ENCODE assay signal across 15 cellular contexts in the genomic region with DNA sequence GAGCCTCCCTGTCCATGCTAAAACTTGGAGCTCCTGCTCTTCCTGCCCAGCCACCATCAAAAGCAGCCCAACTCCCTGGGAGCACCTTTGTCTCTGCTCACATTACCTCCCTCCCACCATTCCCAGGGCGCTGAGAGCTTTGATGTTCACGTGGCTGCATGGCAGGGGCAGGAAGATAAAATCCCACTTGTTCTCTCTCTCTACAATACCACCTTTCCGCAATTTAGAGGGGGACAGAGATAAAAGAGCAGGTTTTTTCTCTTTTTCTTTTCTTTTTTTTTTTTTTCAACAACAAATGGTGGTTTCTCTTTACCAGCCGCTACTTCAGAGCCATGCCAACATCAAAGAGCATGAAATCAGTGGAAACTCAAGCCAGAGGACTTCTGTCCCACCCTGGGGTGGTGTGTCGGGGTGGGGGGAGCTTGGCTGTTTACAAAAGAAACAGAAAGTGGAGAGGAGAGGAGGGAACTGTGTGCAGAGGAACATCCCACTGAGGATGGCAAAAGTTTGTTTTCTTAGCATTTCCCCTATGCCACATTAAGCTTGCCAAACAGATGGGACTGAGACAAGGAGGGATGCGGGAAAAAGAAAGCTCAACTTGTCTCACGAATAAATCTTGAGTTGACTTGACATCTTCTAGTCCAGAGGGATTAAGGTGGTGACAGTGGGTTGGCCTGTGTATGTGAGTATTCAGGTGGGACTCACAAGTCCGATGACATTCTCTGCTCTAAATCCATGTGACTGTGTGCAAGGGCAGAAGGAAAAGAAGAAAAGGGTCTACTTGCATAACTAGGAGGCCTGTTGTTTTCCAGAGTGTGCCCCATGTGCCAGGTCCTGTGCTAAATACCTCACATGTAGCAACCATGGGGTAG.
A peak's percentile ranks its signal among the peaks of the same experiment; 100 is the strongest.
DNase-seq lines count a peak whose midpoint lies in the region; ATAC-seq and TF ChIP-seq lines count a peak whose summit lies in the region.
"Had no signal": no experiment of that assay in that cellular context is flagged by ENCODE, and none has a peak within 500 bp of the region (broad histone marks: within the 10 kb centered on the region; RNA-seq: fewer than 3 reads in every experiment).

No MANE protein-coding gene starts in this region.

- ATAC-seq in activated naive CD8-positive, alpha-beta T cell treated with anti-CD3 and anti-CD28 coated beads, Interleukin-2, amount 50 U/mL, for 24 hours: no peak
- ATAC-seq in GM18519 (IDR thresholded peaks at IDR 0.05; ENCODE audit: low FRiP score, unreplicated experiment): no peak

- peak overlapping the region; percentile 13; the same call in 1 of the 2 replicates for H3K4me3 Mint-ChIP-seq in HFFc6
- no peak overlapping the region for H3K4me3 Mint-ChIP-seq in activated naive CD8-positive, alpha-beta T cell treated with anti-CD3 and anti-CD28 coated beads, Interleukin-2, amount 50 U/mL, for 24 hours
- H3K4me3 Mint-ChIP-seq: immature natural killer cell, mesothelial cell of epicardium had no signal

- H3K27me3 Mint-ChIP-seq in HFFc6 (ENCODE audit: insufficient read depth): peaks cover 2% of the 10 kb centered on the region; the same call in 1 of the 2 replicates
- no peaks in the 10 kb centered on the region for H3K27me3 Mint-ChIP-seq in activated naive CD8-positive, alpha-beta T cell treated with anti-CD3 and anti-CD28 coated beads, Interleukin-2, amount 50 U/mL, for 24 hours

- no peaks in the 10 kb centered on the region for H3K36me3 Mint-ChIP-seq in HFFc6 (ENCODE audit: low read depth)
- no peaks in the 10 kb centered on the region for H3K36me3 Mint-ChIP-seq in activated naive CD8-positive, alpha-beta T cell treated with anti-CD3 and anti-CD28 coated beads, Interleukin-2, amount 50 U/mL, for 24 hours (ENCODE audit: low read depth)

- no peak for TF ChIP-seq CTCF in HFFc6 (IDR thresholded peaks at IDR 0.05)

- H3K27ac Mint-ChIP-seq in HFFc6: no peak overlapping the region
- H3K27ac Mint-ChIP-seq in activated naive CD8-positive, alpha-beta T cell treated with anti-CD3 and anti-CD28 coated beads, Interleukin-2, amount 50 U/mL, for 24 hours: peak overlapping the region; percentile 34
- H3K27ac Mint-ChIP-seq: immature natural killer cell, mesothelial cell of epicardium had no signal

- DNase-seq in Ammon's horn (ENCODE audit: low spot score) (peak; percentile 2), HFFc6 (no peak), myocyte (ENCODE audit: low read depth) (peak; percentile 8), T-helper 2 cell (no peak), GM03348 (ENCODE audit: low spot score) (no peak), COLO829 (ENCODE audit: low spot score) (no peak)
- no peak for DNase-seq in activated naive CD8-positive, alpha-beta T cell treated with anti-CD3 and anti-CD28 coated beads, Interleukin-2, amount 50 U/mL, for 24 hours
- DNase-seq: activated CD4-positive, alpha-beta T cell treated with anti-CD3 and anti-CD28 coated beads, Interleukin-2, amount 50 U/mL, for 48 hours; DMS79; immature natural killer cell; NCI-H2081; NK-92 treated with Interleukin-12 subunit alpha and Interleukin-12 subunit beta, amount 100 ng/mL, for 24 hours; ovary had no signal

- peaks cover 8% of the 10 kb centered on the region for H3K4me1 Mint-ChIP-seq in HFFc6 (ENCODE audit: low read depth)
- peaks cover 11% of the 10 kb centered on the region for H3K4me1 Mint-ChIP-seq in activated naive CD8-positive, alpha-beta T cell treated with anti-CD3 and anti-CD28 coated beads, Interleukin-2, amount 50 U/mL, for 24 hours
- H3K4me1 Mint-ChIP-seq: immature natural killer cell had no signal

- H3K9me3 Mint-ChIP-seq in HFFc6: no peaks in the 10 kb centered on the region
- H3K9me3 Mint-ChIP-seq in activated naive CD8-positive, alpha-beta T cell treated with anti-CD3 and anti-CD28 coated beads, Interleukin-2, amount 50 U/mL, for 24 hours: no peaks in the 10 kb centered on the region
- H3K9me3 Mint-ChIP-seq: immature natural killer cell had no signal

Comparison
In these comparisons a context has a peak if more than half of its experiments do, and no peak if none do; other contexts are left out.
1. DNase-seq: peak in Ammon's horn (single experiment) and myocyte (single experiment); none in HFFc6 (single experiment), activated naive CD8-positive, alpha-beta T cell treated with anti-CD3 and anti-CD28 coated beads, Interleukin-2, amount 50 U/mL, for 24 hours (single experiment), T-helper 2 cell (0 of 5), GM03348 (single experiment) and COLO829 (single experiment).